In genomic region chr4:120924931-120925330, GRCh38 we compare ENCODE assay signal across 5 cellular contexts.
"Had no signal": no experiment of that assay in that cellular context is flagged by ENCODE, and none has a peak within 500 bp of the region (broad histone marks: within the 10 kb centered on the region; RNA-seq: fewer than 3 reads in every experiment).

No MANE protein-coding gene starts in this region.

- DNase-seq: H9, HCEC 1CT had no signal

- FAIRE-seq: H1, H54, HepG2 had no signal
